In genomic region chr7:77783540-77783939, GRCh38 we compare ENCODE assay signal across 18 cellular contexts.
"Had no signal": no experiment of that assay in that cellular context is flagged by ENCODE, and none has a peak within 500 bp of the region (broad histone marks: within the 10 kb centered on the region; RNA-seq: fewer than 3 reads in every experiment).

No MANE protein-coding gene starts in this region.

- H3K4me3 ChIP-seq: body of pancreas, left ventricle myocardium inferior, spleen, thyroid gland had no signal

- H3K27ac Mint-ChIP-seq: stimulated activated memory B cell treated with anti-CD40 and anti-IgM and Interleukin-4, amounts not matched to agents 10 μg/mL and 1 μg/mL and 100 μg/mL, for 72 hours had no signal

- H3K27me3 Mint-ChIP-seq: central memory CD8-positive, alpha-beta T cell; naive B cell; stimulated activated memory B cell treated with anti-CD40 and anti-IgM and Interleukin-4, amounts not matched to agents 10 μg/mL and 1 μg/mL and 100 μg/mL, for 72 hours had no signal

- H3K4me1 ChIP-seq: thyroid gland had no signal

- H3K9me3 Mint-ChIP-seq: central memory CD8-positive, alpha-beta T cell; stimulated activated memory B cell treated with anti-CD40 and anti-IgM and Interleukin-4, amounts not matched to agents 10 μg/mL and 1 μg/mL and 100 μg/mL, for 72 hours had no signal

- ATAC-seq: body of pancreas; sciatic nerve; stimulated activated memory B cell treated with anti-CD40 and anti-IgM and Interleukin-4, amounts not matched to agents 10 μg/mL and 1 μg/mL and 100 μg/mL, for 72 hours had no signal

- H3K27ac ChIP-seq: body of pancreas, left ventricle myocardium inferior, thyroid gland, VCaP had no signal

- H3K27me3 ChIP-seq: body of pancreas, spleen, thyroid gland had no signal

- DNase-seq: activated CD4-positive, alpha-beta T cell treated with anti-CD3 and anti-CD28 coated beads, Interleukin-2, amount 50 U/mL, for 4 hours; activated naive CD4-positive, alpha-beta T cell; body of pancreas; cortex of kidney; effector CD4-positive, alpha-beta T cell; head of caudate nucleus; kidney; left ventricle myocardium inferior; mammary epithelial cell; naive B cell; spleen; stimulated activated CD4-positive, alpha-beta T cell treated with anti-CD3 and anti-CD28 coated beads, Interleukin-4, amount 100 ng/mL, for 4 hours; T-helper 2 cell; thyroid gland had no signal

- H3K4me3 Mint-ChIP-seq: central memory CD8-positive, alpha-beta T cell; naive B cell; stimulated activated memory B cell treated with anti-CD40 and anti-IgM and Interleukin-4, amounts not matched to agents 10 μg/mL and 1 μg/mL and 100 μg/mL, for 72 hours had no signal

- H3K9me3 ChIP-seq: body of pancreas, left ventricle myocardium inferior, thyroid gland had no signal
